ENCODE assay signal across 20 cellular contexts in the genomic region with DNA sequence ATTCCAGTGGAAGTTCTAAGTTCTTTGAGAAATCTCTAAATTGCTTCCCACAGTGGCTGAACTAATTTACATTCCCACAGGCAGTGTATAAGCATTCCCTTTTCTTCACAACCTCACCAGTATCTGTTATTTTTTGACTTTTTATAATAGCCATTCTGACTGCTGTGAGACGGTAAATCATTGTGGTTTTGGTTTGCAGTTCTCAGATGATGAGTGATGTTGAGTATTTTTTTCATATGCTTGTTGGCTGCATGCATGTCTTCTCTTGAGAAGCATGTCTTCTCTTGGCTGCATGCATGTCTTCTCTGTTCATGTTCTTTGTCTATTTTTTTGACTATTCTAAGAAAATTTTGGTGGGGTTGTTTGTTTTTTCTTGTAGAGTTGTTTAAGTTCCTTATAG.
"Had no signal": no experiment of that assay in that cellular context is flagged by ENCODE, and none has a peak within 500 bp of the region (broad histone marks: within the 10 kb centered on the region; RNA-seq: fewer than 3 reads in every experiment).

No MANE protein-coding gene starts in this region.

- H3K4me1 ChIP-seq: esophagus muscularis mucosa, sigmoid colon, tibial artery had no signal

- H3K4me1 Mint-ChIP-seq: activated CD4-positive, alpha-beta T cell treated with anti-CD3 and anti-CD28 coated beads, Interleukin-2, amount 10 ng/mL, durations not matched to agents 7 days and 5 days; natural killer cell had no signal

- H3K4me2 ChIP-seq: hepatocyte had no signal

- DNase-seq: activated CD4-positive, alpha-beta T cell treated with anti-CD3 and anti-CD28 coated beads, Interleukin-2, amount 10 ng/mL, durations not matched to agents 7 days and 5 days; activated CD8-positive, alpha-beta T cell treated with anti-CD3 and anti-CD28 coated beads, Interleukin-2, amount 10 ng/mL, durations not matched to agents 7 days and 5 days; activated naive CD4-positive, alpha-beta T cell treated with anti-CD3 and anti-CD28 coated beads for 36 hours; activated T-cell treated with anti-CD3 and anti-CD28 coated beads, Interleukin-2, amount 50 U/mL, for 4 hours; aorta; cerebellar nuclear complex; effector CD4-positive, alpha-beta T cell; mesendoderm; natural killer cell; nucleus accumbens; posterior cingulate gyrus; sigmoid colon; stimulated activated naive CD4-positive, alpha-beta T cell; substantia nigra; T1000; tibial artery had no signal

- H2AFZ ChIP-seq: hepatocyte had no signal

- H3K27me3 ChIP-seq: esophagus muscularis mucosa, hepatocyte, sigmoid colon, tibial artery had no signal

- H3K79me2 ChIP-seq: hepatocyte had no signal

- ATAC-seq: activated CD8-positive, alpha-beta T cell treated with anti-CD3 and anti-CD28 coated beads, Interleukin-2, amount 10 ng/mL, durations not matched to agents 7 days and 5 days; activated T-cell treated with anti-CD3 and anti-CD28 coated beads, Interleukin-2, amount 50 U/mL, for 4 hours; natural killer cell had no signal

- H3K27ac ChIP-seq: esophagus muscularis mucosa, hepatocyte, sigmoid colon, tibial artery had no signal

- H3K9me3 ChIP-seq: esophagus muscularis mucosa, sigmoid colon, tibial artery had no signal

- H3K4me3 Mint-ChIP-seq: activated CD4-positive, alpha-beta T cell treated with anti-CD3 and anti-CD28 coated beads, Interleukin-2, amount 10 ng/mL, durations not matched to agents 7 days and 5 days; activated CD8-positive, alpha-beta T cell treated with anti-CD3 and anti-CD28 coated beads, Interleukin-2, amount 10 ng/mL, durations not matched to agents 7 days and 5 days; activated naive CD4-positive, alpha-beta T cell treated with anti-CD3 and anti-CD28 coated beads for 36 hours; activated T-cell treated with anti-CD3 and anti-CD28 coated beads, Interleukin-2, amount 50 U/mL, for 4 hours; natural killer cell had no signal

- H3K36me3 ChIP-seq: esophagus muscularis mucosa, sigmoid colon, tibial artery had no signal

- H3K4me3 ChIP-seq: esophagus muscularis mucosa, hepatocyte, sigmoid colon, tibial artery had no signal

- H3K36me3 Mint-ChIP-seq: natural killer cell had no signal

- H3K27ac Mint-ChIP-seq: activated CD4-positive, alpha-beta T cell treated with anti-CD3 and anti-CD28 coated beads, Interleukin-2, amount 10 ng/mL, durations not matched to agents 7 days and 5 days; activated CD8-positive, alpha-beta T cell treated with anti-CD3 and anti-CD28 coated beads, Interleukin-2, amount 10 ng/mL, durations not matched to agents 7 days and 5 days; activated naive CD4-positive, alpha-beta T cell treated with anti-CD3 and anti-CD28 coated beads for 36 hours; natural killer cell had no signal

- FAIRE-seq: bronchial epithelial cell, endothelial cell of umbilical vein had no signal

- H3K27me3 Mint-ChIP-seq: activated CD4-positive, alpha-beta T cell treated with anti-CD3 and anti-CD28 coated beads, Interleukin-2, amount 10 ng/mL, durations not matched to agents 7 days and 5 days had no signal

- H3K9me3 Mint-ChIP-seq: activated naive CD4-positive, alpha-beta T cell treated with anti-CD3 and anti-CD28 coated beads for 36 hours had no signal
